ENCODE assay signal across 9 cellular contexts in the genomic region with DNA sequence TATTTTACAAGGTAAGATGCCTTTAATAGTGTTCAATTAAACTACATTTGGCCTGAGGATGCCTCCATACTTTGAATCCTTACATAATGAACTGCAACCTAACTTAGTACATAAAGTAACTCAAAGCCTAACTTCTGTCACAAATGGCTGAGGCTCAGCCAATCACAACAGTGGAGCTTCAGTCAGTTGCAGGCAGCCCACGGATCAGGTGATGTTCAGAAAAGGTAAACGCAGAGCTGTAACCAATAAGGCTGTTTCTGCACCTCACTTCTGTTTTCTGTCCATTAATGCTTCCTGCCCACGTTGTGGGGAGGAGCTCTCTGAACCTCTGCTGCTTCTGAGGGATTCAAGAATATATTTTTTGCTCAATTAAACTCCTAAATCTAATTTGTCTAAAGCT.
DNase-seq lines count a peak whose midpoint lies in the region; ATAC-seq and TF ChIP-seq lines count a peak whose summit lies in the region.
"Had no signal": no experiment of that assay in that cellular context is flagged by ENCODE, and none has a peak within 500 bp of the region (broad histone marks: within the 10 kb centered on the region; RNA-seq: fewer than 3 reads in every experiment).

No MANE protein-coding gene starts in this region.

- ATAC-seq in GM19328 (IDR thresholded peaks at IDR 0.05; ENCODE audit: unreplicated experiment): peak; percentile 57
- peak; percentile 70 for ATAC-seq in HG02981 (IDR thresholded peaks at IDR 0.05; ENCODE audit: unreplicated experiment)
- ATAC-seq in T-cell (replicated peaks in 1 of 4): peak in 3 of 4 experiments; percentile 27 to 54 (median 48)
- ATAC-seq in HG02970 (IDR thresholded peaks at IDR 0.05; ENCODE audit: low FRiP score, unreplicated experiment): no peak
- ATAC-seq: upper lobe of right lung had no signal

- H3K4me3 ChIP-seq in GM12865 (ENCODE audit: low read depth, low read length): no peak overlapping the region; the same call in 1 of the 2 replicates
- H3K4me3 ChIP-seq: upper lobe of right lung had no signal

- no peaks in the 10 kb centered on the region for H3K9me3 Mint-ChIP-seq in T-cell

- H3K36me3 Mint-ChIP-seq in T-cell: no peaks in the 10 kb centered on the region

- POLR2A ChIA-PET in T-cell (lab: Charles Lee): no interaction called here

- peak overlapping the region in 1 of 3 donors; percentile 2 for H3K4me3 Mint-ChIP-seq in T-cell

- TF ChIP-seq CTCF in GM12865 (IDR thresholded peaks at IDR 0.05; ENCODE audit: insufficient read depth, low read depth, low read length, missing control alignments): no peak

- TF ChIP-seq POLR2A in erythroblast (IDR thresholded peaks at IDR 0.05; ENCODE audit: low read length): no peak

- CTCF ChIA-PET in T-cell (lab: Charles Lee): interaction anchor here in 1 of 2 donors (1.0 to 1.2 kb wide), 2 partner anchors 31 to 132 kb away, joined by 4 read pairs; no protein-coding TSS in a partner anchor

- H3K27me3 Mint-ChIP-seq in T-cell: peaks cover 17 to 18% of the 10 kb centered on the region in 2 donors

- peaks cover 7 to 15% (median 10%) of the 10 kb centered on the region in 3 donors for H3K4me1 Mint-ChIP-seq in T-cell

- peak overlapping the region in 1 of 2 donors; percentile 34 for H3K27ac Mint-ChIP-seq in T-cell

- peak; percentile 89 for DNase-seq in GM12865 (ENCODE audit: low read depth)
- no peak for DNase-seq in T-cell
- no peak for DNase-seq in erythroblast (lab: John Stamatoyannopoulos, UW)
- no peak for DNase-seq in KG1 (lab: John Stamatoyannopoulos, UW)
- DNase-seq in T1000 (lab: John Stamatoyannopoulos, UW): no peak
- DNase-seq: upper lobe of right lung had no signal
